2 cellular contexts compared by ENCODE assay signal in the genomic region with DNA sequence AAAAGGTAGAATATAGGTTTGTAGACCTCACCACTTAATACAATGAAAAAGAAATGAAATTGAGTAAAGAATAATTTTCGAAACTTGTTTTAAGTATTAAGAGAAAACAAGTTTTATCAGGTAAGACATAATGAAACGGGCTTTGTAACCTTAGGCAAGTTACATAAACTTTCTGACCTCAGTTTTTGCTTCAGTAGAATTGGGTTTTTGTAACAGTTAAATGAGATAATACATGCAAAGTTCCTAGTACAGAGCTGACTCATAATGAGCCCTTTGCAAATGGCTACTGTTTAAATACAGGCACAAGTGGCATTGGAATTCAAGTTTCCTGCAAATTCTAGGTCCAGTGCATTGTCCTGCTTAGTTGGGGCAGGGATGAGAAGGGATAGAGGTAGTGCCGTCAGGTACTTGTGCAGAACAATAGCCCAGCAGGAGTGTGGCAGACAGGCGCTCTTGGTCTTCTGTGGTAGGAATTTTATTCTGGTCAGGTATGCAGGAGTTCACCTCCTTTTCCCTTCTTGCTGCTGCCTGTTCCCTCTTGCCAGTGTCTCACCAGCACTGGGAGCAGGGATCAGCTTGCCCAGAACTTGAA.
A peak's percentile ranks its signal among the peaks of the same experiment; 100 is the strongest.
TF ChIP-seq lines count a peak whose summit lies in the region.

No MANE protein-coding gene starts in this region.

TF ChIP-seq in GM23338, 12 proteins besides CTCF, POLR2A, EP300 and RAD21 (continued from another document):
- TF ChIP-seq, protein P1, sequence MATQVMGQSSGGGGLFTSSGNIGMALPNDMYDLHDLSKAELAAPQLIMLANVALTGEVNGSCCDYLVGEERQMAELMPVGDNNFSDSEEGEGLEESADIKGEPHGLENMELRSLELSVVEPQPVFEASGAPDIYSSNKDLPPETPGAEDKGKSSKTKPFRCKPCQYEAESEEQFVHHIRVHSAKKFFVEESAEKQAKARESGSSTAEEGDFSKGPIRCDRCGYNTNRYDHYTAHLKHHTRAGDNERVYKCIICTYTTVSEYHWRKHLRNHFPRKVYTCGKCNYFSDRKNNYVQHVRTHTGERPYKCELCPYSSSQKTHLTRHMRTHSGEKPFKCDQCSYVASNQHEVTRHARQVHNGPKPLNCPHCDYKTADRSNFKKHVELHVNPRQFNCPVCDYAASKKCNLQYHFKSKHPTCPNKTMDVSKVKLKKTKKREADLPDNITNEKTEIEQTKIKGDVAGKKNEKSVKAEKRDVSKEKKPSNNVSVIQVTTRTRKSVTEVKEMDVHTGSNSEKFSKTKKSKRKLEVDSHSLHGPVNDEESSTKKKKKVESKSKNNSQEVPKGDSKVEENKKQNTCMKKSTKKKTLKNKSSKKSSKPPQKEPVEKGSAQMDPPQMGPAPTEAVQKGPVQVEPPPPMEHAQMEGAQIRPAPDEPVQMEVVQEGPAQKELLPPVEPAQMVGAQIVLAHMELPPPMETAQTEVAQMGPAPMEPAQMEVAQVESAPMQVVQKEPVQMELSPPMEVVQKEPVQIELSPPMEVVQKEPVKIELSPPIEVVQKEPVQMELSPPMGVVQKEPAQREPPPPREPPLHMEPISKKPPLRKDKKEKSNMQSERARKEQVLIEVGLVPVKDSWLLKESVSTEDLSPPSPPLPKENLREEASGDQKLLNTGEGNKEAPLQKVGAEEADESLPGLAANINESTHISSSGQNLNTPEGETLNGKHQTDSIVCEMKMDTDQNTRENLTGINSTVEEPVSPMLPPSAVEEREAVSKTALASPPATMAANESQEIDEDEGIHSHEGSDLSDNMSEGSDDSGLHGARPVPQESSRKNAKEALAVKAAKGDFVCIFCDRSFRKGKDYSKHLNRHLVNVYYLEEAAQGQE (IDR thresholded peaks at IDR 0.05; ENCODE audit: unreplicated experiment) = peak; percentile 28

TF ChIP-seq in H1, 55 proteins besides CTCF, POLR2A, EP300 and RAD21 (continued from another document):
- TF ChIP-seq TAF7 (optimal IDR thresholded peaks at IDR 0.05; ENCODE audit: borderline replicate concordance, low read depth, low read length) = peak; percentile 13
- TF ChIP-seq TAF1 (IDR thresholded peaks at IDR 0.05; ENCODE audit: low read depth, low read length) = no peak
- peak; percentile 44; the same call in 1 of the 2 replicates for TF ChIP-seq CHD2 (IDR thresholded peaks at IDR 0.05; ENCODE audit: low read length)
- no peak for TF ChIP-seq SRF (IDR thresholded peaks at IDR 0.05; ENCODE audit: low read depth, low read length)
